3 cellular contexts compared by ENCODE assay signal in genomic region chr1:246554201-246554600, GRCh38.
"Had no signal": no experiment of that assay in that cellular context is flagged by ENCODE, and none has a peak within 500 bp of the region (broad histone marks: within the 10 kb centered on the region; RNA-seq: fewer than 3 reads in every experiment).

No MANE protein-coding gene starts in this region.

- DNase-seq: IMR-90, KBM-7, KG1 had no signal
